ENCODE assay signal across 11 cellular contexts in genomic region chr10:4130685-4131084, GRCh38.
DNase-seq lines count a peak whose midpoint lies in the region; ATAC-seq, FAIRE-seq and TF ChIP-seq lines count a peak whose summit lies in the region.
"Had no signal": no experiment of that assay in that cellular context is flagged by ENCODE, and none has a peak within 500 bp of the region (broad histone marks: within the 10 kb centered on the region; RNA-seq: fewer than 3 reads in every experiment).

No MANE protein-coding gene starts in this region.

- DNase-seq in GF-D8 (lab: John Stamatoyannopoulos, UW) (peak; percentile 84), endothelial cell of umbilical vein (ENCODE audit: low read depth, low spot score) (peak; percentile 75), sciatic nerve (ENCODE audit: low spot score) (no peak), NCI-H1048 (lab: John Stamatoyannopoulos, UW) (no peak), NCI-H1694 treated with DMSO at 0.1 percent for 48 hours (lab: John Stamatoyannopoulos, UW) (no peak), ecto neural progenitor cell (ENCODE audit: low spot score) (no peak)
- no peak for DNase-seq in activated T-cell treated with anti-CD3 and anti-CD28 coated beads, Interleukin-2, amount 50 U/mL, for 1 hour
- DNase-seq: GM23248, right lobe of liver had no signal

- H3K4me3 ChIP-seq in OCI-LY3 (ENCODE audit: low read length) (peak overlapping the region; percentile 45), endothelial cell of umbilical vein (replicated peaks in 1 of 3; ENCODE audit: insufficient read depth in 1 of 3, low read depth in 1 of 3, low read length in 3 of 3) (peak overlapping the region in 1 of 3 experiments; percentile 47)
- H3K4me3 ChIP-seq: right lobe of liver had no signal

- no peaks in the 10 kb centered on the region for H4K20me1 ChIP-seq in OCI-LY3 (ENCODE audit: insufficient read depth, low read length)
- H4K20me1 ChIP-seq in endothelial cell of umbilical vein (replicated peaks; ENCODE audit: control insufficient read depth, extremely low read depth, insufficient read depth, low read length): no peaks in the 10 kb centered on the region

- CTCF ChIA-PET in endothelial cell of umbilical vein (lab: Charles Lee): interaction anchor here (1.0 to 2.0 kb wide), 6 partner anchors 11 to 636 kb away, joined by 3 to 6 read pairs (median 4); no protein-coding TSS in a partner anchor

- intact Hi-C loops in endothelial cell of umbilical vein (cut with micrococcal nuclease) (loop anchor here (1.0 to 5.0 kb wide), 17 partner anchors 49 to 663 kb away; no protein-coding TSS in a partner anchor), sciatic nerve (cut with DNase I) (no loop called here)

- H3K27ac ChIP-seq in OCI-LY3 (ENCODE audit: low read length) (peak overlapping the region; percentile 65), endothelial cell of umbilical vein (ENCODE audit: insufficient read depth, low read depth, low read length) (peak overlapping the region; percentile 92)

- dilution Hi-C loops in endothelial cell of umbilical vein (cut with MboI; ENCODE audit: extremely low pct_ligation_motif_present, low sequenced_read_pairs): no loop called here

- no peak overlapping the region; the same call in 1 of the 2 replicates for H2AFZ ChIP-seq in OCI-LY3 (ENCODE audit: low read depth, low read length)
- no peak overlapping the region for H2AFZ ChIP-seq in endothelial cell of umbilical vein (ENCODE audit: low read depth, low read length)
- H2AFZ ChIP-seq: GM23248 had no signal

- H3K79me2 ChIP-seq in OCI-LY3 (ENCODE audit: low read length): no peaks in the 10 kb centered on the region
- H3K79me2 ChIP-seq in endothelial cell of umbilical vein (ENCODE audit: control insufficient read depth, insufficient read depth, low read length): no peaks in the 10 kb centered on the region

- TF ChIP-seq POLR2A in endothelial cell of umbilical vein (IDR thresholded peaks at IDR 0.05; ENCODE audit: low read depth, low read length): no peak

- TF ChIP-seq CTCF in OCI-LY3 (IDR thresholded peaks at IDR 0.05; ENCODE audit: low read depth, low read length) (no peak), endothelial cell of umbilical vein (IDR thresholded peaks at IDR 0.05; ENCODE audit: extremely low read depth in 1 of 2, insufficient read depth in 1 of 2, low read depth in 1 of 2, low read length in 2 of 2) (no peak)

- peak; percentile 72 for FAIRE-seq in endothelial cell of umbilical vein (lab: Jason Lieb, UNC)
- FAIRE-seq: colon had no signal

- H3K36me3 ChIP-seq in OCI-LY3 (replicated peaks; ENCODE audit: low read depth, low read length) (peaks cover 7% of the 10 kb centered on the region), endothelial cell of umbilical vein (ENCODE audit: control insufficient read depth in 2 of 2, extremely low read depth in 1 of 2, insufficient read depth in 2 of 2, low read length in 2 of 2) (no peaks in the 10 kb centered on the region)
- H3K36me3 ChIP-seq: right lobe of liver had no signal

- ATAC-seq in sciatic nerve: peak; percentile 54

- H3K9me3 ChIP-seq in OCI-LY3 (ENCODE audit: insufficient read depth, low read length): peaks cover 13% of the 10 kb centered on the region; the same call in 1 of the 2 replicates
- H3K9me3 ChIP-seq in endothelial cell of umbilical vein (replicated peaks; ENCODE audit: control insufficient read depth, insufficient read depth, low read length): no peaks in the 10 kb centered on the region
- H3K9me3 ChIP-seq: right lobe of liver had no signal

- H3K9me1 ChIP-seq in endothelial cell of umbilical vein (replicated peaks; ENCODE audit: control insufficient read depth, extremely low read depth, insufficient read depth, low read length): no peaks in the 10 kb centered on the region

- H3K9ac ChIP-seq in OCI-LY3 (ENCODE audit: low read length) (peak overlapping the region; percentile 36), endothelial cell of umbilical vein (replicated peaks; ENCODE audit: extremely low read depth, insufficient read depth, low read length) (peak overlapping the region; percentile 77)
- H3K9ac ChIP-seq: GM23248 had no signal

- H3K4me1 ChIP-seq in OCI-LY3 (ENCODE audit: low read length) (peaks cover 64% of the 10 kb centered on the region), endothelial cell of umbilical vein (ENCODE audit: control insufficient read depth, extremely low read depth, insufficient read depth, low read length) (peaks cover 48% of the 10 kb centered on the region)

- BruUV-seq in endothelial cell of umbilical vein (replicated peaks; lab: Mats Ljungman, UMichigan): no TSS peak

- peak overlapping the region; percentile 74 for H3K4me2 ChIP-seq in OCI-LY3 (ENCODE audit: low read length)
- peak overlapping the region; percentile 86 for H3K4me2 ChIP-seq in endothelial cell of umbilical vein (ENCODE audit: insufficient read depth, low read length)

- POLR2A ChIA-PET in endothelial cell of umbilical vein (lab: Charles Lee): interaction anchor here (0.9 to 1.2 kb wide), 2 partner anchors 325 to 345 kb away, joined by 4 to 5 read pairs; no protein-coding TSS in a partner anchor

- H3K27me3 ChIP-seq in OCI-LY3 (ENCODE audit: low read depth, low read length): peaks cover 20% of the 10 kb centered on the region
- H3K27me3 ChIP-seq in endothelial cell of umbilical vein (ENCODE audit: control insufficient read depth in 2 of 2, insufficient read depth in 2 of 2, low read length in 2 of 2): no peaks in the 10 kb centered on the region
- H3K27me3 ChIP-seq: right lobe of liver had no signal

TF ChIP-seq in endothelial cell of umbilical vein, 7 proteins besides CTCF, POLR2A, EP300 and RAD21:
- TF ChIP-seq FOS (IDR thresholded peaks at IDR 0.05; ENCODE audit: borderline replicate concordance, insufficient read depth, low read length) (no peak), POLR2AphosphoS5 (IDR thresholded peaks at IDR 0.05; ENCODE audit: insufficient read depth, low read depth, low read length) (peak; percentile 28), MYC (IDR thresholded peaks at IDR 0.05; ENCODE audit: low read depth, low read length) (no peak), GATA2 (IDR thresholded peaks at IDR 0.05; ENCODE audit: insufficient read depth, insufficient read length, low read depth, low read length) (no peak), JUN (IDR thresholded peaks at IDR 0.05; ENCODE audit: borderline replicate concordance, insufficient read depth, insufficient read length, low read depth) (peak; percentile 22), MAX (IDR thresholded peaks at IDR 0.05; ENCODE audit: insufficient read depth, insufficient read length) (peak; percentile 60)

Comparison
In these comparisons a context has a peak if more than half of its experiments do, and no peak if none do; other contexts are left out.
1. DNase-seq: peak in GF-D8 (single experiment) and endothelial cell of umbilical vein (single experiment); none in sciatic nerve (single experiment), NCI-H1048 (single experiment), NCI-H1694 treated with DMSO at 0.1 percent for 48 hours (single experiment), ecto neural progenitor cell (single experiment) and activated T-cell treated with anti-CD3 and anti-CD28 coated beads, Interleukin-2, amount 50 U/mL, for 1 hour (single experiment).